In genomic region chr5:37121027-37121426, GRCh38 we compare ENCODE assay signal across 23 cellular contexts.
DNase-seq lines count a peak whose midpoint lies in the region; ATAC-seq and TF ChIP-seq lines count a peak whose summit lies in the region.
"Had no signal": no experiment of that assay in that cellular context is flagged by ENCODE, and none has a peak within 500 bp of the region (broad histone marks: within the 10 kb centered on the region; RNA-seq: fewer than 3 reads in every experiment).

No MANE protein-coding gene starts in this region.

- no peak for TF ChIP-seq POLR2A in testis (IDR thresholded peaks at IDR 0.05)

- peaks cover 7% of the 10 kb centered on the region for H3K4me1 Mint-ChIP-seq in memory B cell
- H3K4me1 Mint-ChIP-seq: activated naive CD4-positive, alpha-beta T cell treated with anti-CD3 and anti-CD28 coated beads, Interleukin-2, amount 50 U/mL, for 24 hours; immature natural killer cell had no signal

- TF ChIP-seq CTCF in testis (IDR thresholded peaks at IDR 0.05): no peak

- no peaks in the 10 kb centered on the region for H3K27me3 ChIP-seq in testis

- no peak overlapping the region for H3K4me3 Mint-ChIP-seq in memory B cell
- H3K4me3 Mint-ChIP-seq: activated CD4-positive, alpha-beta T cell treated with anti-CD3 and anti-CD28 coated beads, Interleukin-2, amount 10 ng/mL, durations not matched to agents 24 days and 14 days; activated naive CD4-positive, alpha-beta T cell treated with anti-CD3 and anti-CD28 coated beads, Interleukin-2, amount 50 U/mL, for 24 hours; activated T-helper 1 cell treated with anti-CD3 and anti-CD28 coated beads, Interleukin-12 subunit alpha, Interleukin-12 subunit beta, Interleukin-2, Interleukin-4 antibody, amounts not matched to agents 30 ng/mL and 10 ng/mL and 1 ng/mL, durations not matched to agents 14 hours and 24 hours and 36 hours; CD4-positive, CD25-positive, alpha-beta regulatory T cell; immature natural killer cell; natural killer cell had no signal

- 88% methylated on average over 1 of the region's 1 CpG for WGBS in testis, 2 donors

- no peak overlapping the region for H3K4me3 ChIP-seq in testis
- H3K4me3 ChIP-seq: thoracic aorta had no signal

- H3K9me3 ChIP-seq in testis: no peaks in the 10 kb centered on the region
- H3K9me3 ChIP-seq: thoracic aorta had no signal

- intact Hi-C loops in testis (cut with DNase I; ENCODE audit: low total_unique reads): no loop called here

- ATAC-seq in GM19351 (IDR thresholded peaks at IDR 0.05; ENCODE audit: unreplicated experiment) (peak; percentile 58), memory B cell (ENCODE audit: low read depth) (peak; percentile 34)
- ATAC-seq: left lobe of liver had no signal

- no peaks in the 10 kb centered on the region for H3K36me3 ChIP-seq in testis (ENCODE audit: low read depth, missing control alignments)

- H3K9me3 Mint-ChIP-seq in memory B cell: no peaks in the 10 kb centered on the region
- H3K9me3 Mint-ChIP-seq: activated CD4-positive, alpha-beta T cell treated with anti-CD3 and anti-CD28 coated beads, Interleukin-2, amount 10 ng/mL, durations not matched to agents 24 days and 14 days; activated naive CD4-positive, alpha-beta T cell treated with anti-CD3 and anti-CD28 coated beads, Interleukin-2, amount 50 U/mL, for 24 hours; activated T-helper 1 cell treated with anti-CD3 and anti-CD28 coated beads, Interleukin-12 subunit alpha, Interleukin-12 subunit beta, Interleukin-2, Interleukin-4 antibody, amounts not matched to agents 30 ng/mL and 10 ng/mL and 1 ng/mL, durations not matched to agents 14 hours and 24 hours and 36 hours; CD4-positive, CD25-positive, alpha-beta regulatory T cell; immature natural killer cell; natural killer cell had no signal

- peaks cover 14% of the 10 kb centered on the region for H3K36me3 Mint-ChIP-seq in memory B cell

- H3K27ac ChIP-seq in testis: no peak overlapping the region
- H3K27ac ChIP-seq: epithelial cell of prostate, thoracic aorta had no signal

- DNase-seq in MV-4-11 (lab: John Stamatoyannopoulos, UW) (peak; percentile 69), SIG-M5 (lab: John Stamatoyannopoulos, UW) (peak; percentile 4), memory B cell (ENCODE audit: low spot score in 2 of 2) (no peak), retina (no peak), testis (no peak)
- DNase-seq in activated CD4-positive, alpha-beta T cell treated with anti-CD3 and anti-CD28 coated beads for 1 hour: no peak
- DNase-seq: activated CD4-positive, alpha-beta T cell treated with anti-CD3 and anti-CD28 coated beads, Interleukin-2, amount 10 ng/mL, durations not matched to agents 24 days and 14 days; CD4-positive, CD25-positive, alpha-beta regulatory T cell; cerebellar nuclear complex; GF-D8; immature natural killer cell; natural killer cell; NCI-H1092 treated with DMSO at 0.1 percent for 48 hours; NCI-H2029; NCI-H446 treated with DMSO at 0.1 percent for 48 hours; stimulated activated CD4-positive, alpha-beta T cell treated with anti-CD3 and anti-CD28 coated beads, Interleukin-2, amount 100 ng/mL, for 48 hours; stimulated activated naive CD4-positive, alpha-beta T cell had no signal

- peak overlapping the region; percentile 64 for H3K27ac Mint-ChIP-seq in memory B cell
- H3K27ac Mint-ChIP-seq: activated CD4-positive, alpha-beta T cell treated with anti-CD3 and anti-CD28 coated beads, Interleukin-2, amount 10 ng/mL, durations not matched to agents 24 days and 14 days; activated naive CD4-positive, alpha-beta T cell treated with anti-CD3 and anti-CD28 coated beads, Interleukin-2, amount 50 U/mL, for 24 hours; activated T-helper 1 cell treated with anti-CD3 and anti-CD28 coated beads, Interleukin-12 subunit alpha, Interleukin-12 subunit beta, Interleukin-2, Interleukin-4 antibody, amounts not matched to agents 30 ng/mL and 10 ng/mL and 1 ng/mL, durations not matched to agents 14 hours and 24 hours and 36 hours; CD4-positive, CD25-positive, alpha-beta regulatory T cell had no signal

- no peaks in the 10 kb centered on the region for H3K27me3 Mint-ChIP-seq in memory B cell
- H3K27me3 Mint-ChIP-seq: activated CD4-positive, alpha-beta T cell treated with anti-CD3 and anti-CD28 coated beads, Interleukin-2, amount 10 ng/mL, durations not matched to agents 24 days and 14 days; activated naive CD4-positive, alpha-beta T cell treated with anti-CD3 and anti-CD28 coated beads, Interleukin-2, amount 50 U/mL, for 24 hours; CD4-positive, CD25-positive, alpha-beta regulatory T cell had no signal

- H3K4me1 ChIP-seq in testis: no peaks in the 10 kb centered on the region

Comparison
In these comparisons a context has a peak if more than half of its experiments do, and no peak if none do; other contexts are left out.
1. DNase-seq: peak in MV-4-11 (single experiment) and SIG-M5 (single experiment); none in memory B cell (0 of 2), retina (single experiment), activated CD4-positive, alpha-beta T cell treated with anti-CD3 and anti-CD28 coated beads for 1 hour (single experiment) and testis (single experiment).